ENCODE assay signal across 16 cellular contexts in genomic region chr12:123104809-123105208, GRCh38. TPM values are rescaled to one million over a fixed set of nuclear protein-coding genes. Genes with fewer than 3 reads are reported as not detected.
DNase-seq lines count a peak whose midpoint lies in the region; ATAC-seq and TF ChIP-seq lines count a peak whose summit lies in the region.
"Had no signal": no experiment of that assay in that cellular context is flagged by ENCODE, and none has a peak within 500 bp of the region (broad histone marks: within the 10 kb centered on the region; RNA-seq: fewer than 3 reads in every experiment).

No MANE protein-coding gene starts in this region.

- peak overlapping the region; percentile 65 for H2AK5ac ChIP-seq in mesenchymal stem cell (ENCODE audit: low read length, severe bottlenecking)

- no peak overlapping the region for H3K18ac ChIP-seq in mesenchymal stem cell (ENCODE audit: low read depth in 1 of 2, low read length in 2 of 2)

- intact Hi-C loops in Right ventricle myocardium superior (cut with DNase I) (loop anchor here (10.0 kb wide), 1 partner anchor 60 kb away; no protein-coding TSS in a partner anchor), upper lobe of right lung (cut with DNase I) (no loop called here)

- POLR2A ChIA-PET in activated naive CD8-positive, alpha-beta T cell treated with anti-CD3 and anti-CD28 coated beads, Interleukin-2, amount 10 ng/mL, durations not matched to agents 7 days and 5 days (lab: Charles Lee): interaction anchor here (1.0 to 3.4 kb wide), 3 partner anchors 15 to 30 kb away, joined by 4 to 35 read pairs (median 5); no protein-coding TSS in a partner anchor

- no peaks in the 10 kb centered on the region for H3K79me2 ChIP-seq in MM.1S (ENCODE audit: low read length)
- H3K79me2 ChIP-seq: hepatocyte had no signal

- H3K79me1 ChIP-seq in mesenchymal stem cell (replicated peaks; ENCODE audit: low read length, poor library complexity, severe bottlenecking): peaks cover 3% of the 10 kb centered on the region

- H4K91ac ChIP-seq in mesenchymal stem cell (ENCODE audit: low read length): no peak overlapping the region

- no peaks in the 10 kb centered on the region for H3F3A ChIP-seq in MM.1S (ENCODE audit: insufficient read depth, low read length)

- H3K4me1 ChIP-seq in right atrium auricular region: peaks cover 0 to 69% of the 10 kb centered on the region in 2 donors
- H3K4me1 ChIP-seq in mesenchymal stem cell (ENCODE audit: control insufficient read depth, insufficient read depth, low read depth, low read length): peaks cover 36% of the 10 kb centered on the region
- H3K4me1 ChIP-seq in upper lobe of right lung: peaks cover 28% of the 10 kb centered on the region
- peaks cover 12% of the 10 kb centered on the region for H3K4me1 ChIP-seq in MM.1S (ENCODE audit: low read length)

- H4K20me1 ChIP-seq in MM.1S (ENCODE audit: insufficient read depth, low read length): no peaks in the 10 kb centered on the region

- H3K9ac ChIP-seq in mesenchymal stem cell (ENCODE audit: low read length) (no peak overlapping the region), MM.1S (ENCODE audit: low read length) (no peak overlapping the region)

- H3K4me3 ChIP-seq in right atrium auricular region (peak overlapping the region; percentile 8 to 26), mesenchymal stem cell (ENCODE audit: insufficient read depth in 1 of 2, low read depth in 1 of 2, low read length in 2 of 2) (no peak overlapping the region), upper lobe of right lung (peak overlapping the region; percentile 12), MM.1S (ENCODE audit: low read length) (no peak overlapping the region)
- H3K4me3 ChIP-seq: hepatocyte had no signal

- H3K36me3 Mint-ChIP-seq in activated naive CD8-positive, alpha-beta T cell treated with anti-CD3 and anti-CD28 coated beads, Interleukin-2, amount 10 ng/mL, durations not matched to agents 7 days and 5 days: peaks cover 14% of the 10 kb centered on the region

- H3K9me3 Mint-ChIP-seq in activated naive CD8-positive, alpha-beta T cell treated with anti-CD3 and anti-CD28 coated beads, Interleukin-2, amount 10 ng/mL, durations not matched to agents 7 days and 5 days: no peaks in the 10 kb centered on the region

- H3K4ac ChIP-seq in mesenchymal stem cell (ENCODE audit: low read depth in 1 of 2, low read length in 2 of 2): peak overlapping the region in 1 of 2 experiments; percentile 15

- no peak overlapping the region for H2BK5ac ChIP-seq in mesenchymal stem cell (ENCODE audit: low read depth, low read length, poor library complexity, severe bottlenecking)

- H3K14ac ChIP-seq in mesenchymal stem cell (ENCODE audit: low read length in 2 of 2): no peak overlapping the region

- no peaks in the 10 kb centered on the region for H3K27me3 Mint-ChIP-seq in activated naive CD8-positive, alpha-beta T cell treated with anti-CD3 and anti-CD28 coated beads, Interleukin-2, amount 10 ng/mL, durations not matched to agents 7 days and 5 days

- DNase-seq in right atrium auricular region (ENCODE audit: low spot score): no peak
- DNase-seq in Right ventricle myocardium superior: no peak
- DNase-seq in activated naive CD8-positive, alpha-beta T cell treated with anti-CD3 and anti-CD28 coated beads, Interleukin-2, amount 10 ng/mL, durations not matched to agents 7 days and 5 days: no peak
- no peak for DNase-seq in mesenchymal stem cell
- no peak for DNase-seq in upper lobe of right lung
- DNase-seq in MM.1S: no peak
- no peak for DNase-seq in AG20443 (ENCODE audit: low spot score)
- DNase-seq: activated CD4-positive, CD25-positive, alpha-beta regulatory T cell; activated T-cell treated with anti-CD3 and anti-CD28 coated beads, Interleukin-2, amount 50 U/mL, for 1 hour; AML-193; aorta; cortex of kidney; NCI-H526; stimulated activated CD4-positive, alpha-beta T cell treated with anti-CD3 and anti-CD28 coated beads, Interleukin-12 subunit alpha, Interleukin-12 subunit beta, amount 100 ng/mL, for 4 hours had no signal

- ATAC-seq in Right ventricle myocardium superior (ENCODE audit: poor library complexity) (no peak), upper lobe of right lung (no peak), HG02642 (IDR thresholded peaks at IDR 0.05; ENCODE audit: poor library complexity, unreplicated experiment) (no peak)
- no peak for ATAC-seq in activated naive CD8-positive, alpha-beta T cell treated with anti-CD3 and anti-CD28 coated beads, Interleukin-2, amount 10 ng/mL, durations not matched to agents 7 days and 5 days (ENCODE audit: low read depth)

- H4K8ac ChIP-seq in mesenchymal stem cell (ENCODE audit: low read length): no peak overlapping the region

- H3K9me2 ChIP-seq in MM.1S (replicated peaks; ENCODE audit: insufficient read depth, low read length): no peaks in the 10 kb centered on the region

- H3K4me2 ChIP-seq in mesenchymal stem cell (ENCODE audit: low read length, poor library complexity, severe bottlenecking) (no peak overlapping the region), MM.1S (ENCODE audit: low read depth, low read length) (no peak overlapping the region)
- H3K4me2 ChIP-seq: hepatocyte had no signal

- 82% methylated on average over 4 of the region's 4 CpGs for WGBS in mesenchymal stem cell

- no peak overlapping the region for H2AFZ ChIP-seq in mesenchymal stem cell (ENCODE audit: low read depth, low read length)
- no peak overlapping the region for H2AFZ ChIP-seq in MM.1S (ENCODE audit: low read length)
- H2AFZ ChIP-seq: hepatocyte had no signal

- H3K4me1 Mint-ChIP-seq in activated naive CD8-positive, alpha-beta T cell treated with anti-CD3 and anti-CD28 coated beads, Interleukin-2, amount 10 ng/mL, durations not matched to agents 7 days and 5 days: peaks cover 47% of the 10 kb centered on the region

- no peak overlapping the region for H3K23ac ChIP-seq in mesenchymal stem cell (ENCODE audit: low read length in 2 of 2)

- H3K27me3 ChIP-seq in right atrium auricular region (no peaks in the 10 kb centered on the region), mesenchymal stem cell (ENCODE audit: control insufficient read depth in 1 of 2, insufficient read depth in 1 of 2, low read length in 2 of 2) (no peaks in the 10 kb centered on the region), upper lobe of right lung (no peaks in the 10 kb centered on the region), MM.1S (replicated peaks; ENCODE audit: insufficient read depth, low read length) (no peaks in the 10 kb centered on the region)
- H3K27me3 ChIP-seq: hepatocyte had no signal

- H3K27ac ChIP-seq in right atrium auricular region: peak overlapping the region; percentile 63 to 87
- H3K27ac ChIP-seq in mesenchymal stem cell (ENCODE audit: low read length, poor library complexity, severe bottlenecking): no peak overlapping the region
- peak overlapping the region; percentile 58 for H3K27ac ChIP-seq in upper lobe of right lung
- no peak overlapping the region for H3K27ac ChIP-seq in MM.1S (ENCODE audit: low read length)
- H3K27ac ChIP-seq: hepatocyte had no signal

- no peak overlapping the region for H2BK12ac ChIP-seq in mesenchymal stem cell (ENCODE audit: low read length in 2 of 2)

- no peak overlapping the region for H2BK120ac ChIP-seq in mesenchymal stem cell (ENCODE audit: low read depth, low read length)

- H2BK15ac ChIP-seq in mesenchymal stem cell (ENCODE audit: low read depth, poor library complexity, severe bottlenecking): no peak overlapping the region

- H3K9me3 ChIP-seq in right atrium auricular region: no peaks in the 10 kb centered on the region
- no peaks in the 10 kb centered on the region for H3K9me3 ChIP-seq in mesenchymal stem cell (ENCODE audit: control insufficient read depth, low read length)
- no peaks in the 10 kb centered on the region for H3K9me3 ChIP-seq in upper lobe of right lung
- no peaks in the 10 kb centered on the region for H3K9me3 ChIP-seq in MM.1S (replicated peaks; ENCODE audit: insufficient read depth, low read length)

- TF ChIP-seq CTCF in right atrium auricular region (IDR thresholded peaks at IDR 0.05): no peak
- TF ChIP-seq CTCF in upper lobe of right lung (IDR thresholded peaks at IDR 0.05): no peak
- TF ChIP-seq CTCF in MM.1S (IDR thresholded peaks at IDR 0.05; ENCODE audit: low read length): no peak

- peak overlapping the region; percentile 99 for H3K27ac Mint-ChIP-seq in activated naive CD8-positive, alpha-beta T cell treated with anti-CD3 and anti-CD28 coated beads, Interleukin-2, amount 10 ng/mL, durations not matched to agents 7 days and 5 days

- H3K4me3 Mint-ChIP-seq in activated naive CD8-positive, alpha-beta T cell treated with anti-CD3 and anti-CD28 coated beads, Interleukin-2, amount 10 ng/mL, durations not matched to agents 7 days and 5 days: no peak overlapping the region

- H3K36me3 ChIP-seq in right atrium auricular region (no peaks in the 10 kb centered on the region), mesenchymal stem cell (ENCODE audit: control insufficient read depth in 1 of 2, insufficient read depth in 2 of 2, low read depth in 1 of 2, low read length in 2 of 2) (peaks cover 4 to 30% of the 10 kb centered on the region in 2 experiments), upper lobe of right lung (no peaks in the 10 kb centered on the region), MM.1S (replicated peaks; ENCODE audit: insufficient read depth, low read length) (no peaks in the 10 kb centered on the region)

RNA-seq across cellular contexts. Expression of gene PITPNM2, which starts 46.1 kb away (rescaled TPM):
- total RNA-seq in right atrium auricular region (10 to 100 TPM in 1 of 2 donors, 1 to 10 TPM in 1; 9.4 to 10.5 TPM), Right ventricle myocardium superior (17.0 TPM), upper lobe of right lung (25.9 TPM)
- total RNA-seq in activated naive CD8-positive, alpha-beta T cell treated with anti-CD3 and anti-CD28 coated beads, Interleukin-2, amount 10 ng/mL, durations not matched to agents 7 days and 5 days: 10 to 100 TPM; 15.2 to 18.1 TPM
- 4.4 TPM for polyA plus RNA-seq in mesenchymal stem cell (2013, experiment 1 of 2)
- 4.2 TPM for polyA plus RNA-seq in mesenchymal stem cell (2013, experiment 2 of 2)

Comparison
In these comparisons a context has a peak if more than half of its experiments do, and no peak if none do; other contexts are left out.
1. H3K27ac ChIP-seq: peak in right atrium auricular region (2 of 2) and upper lobe of right lung (single experiment); none in mesenchymal stem cell (single experiment) and MM.1S (single experiment).
2. H3K4me3 ChIP-seq: peak in right atrium auricular region (2 of 2) and upper lobe of right lung (single experiment); none in mesenchymal stem cell (0 of 2) and MM.1S (single experiment).